Comparison of ENCODE assay signal across 1 cellular context in genomic region chr17:31900877-31901276, GRCh38.
TF ChIP-seq lines count a peak whose summit lies in the region.

No MANE protein-coding gene starts in this region.

TF ChIP-seq in K562, 482 proteins besides CTCF, POLR2A, EP300 and RAD21:
- TF ChIP-seq NCOA2 (IDR thresholded peaks at IDR 0.05; ENCODE audit: partially characterized antibody in 2 of 2) (peak in 1 of 2 experiments; percentile 93), TBL1XR1 (IDR thresholded peaks at IDR 0.05; ENCODE audit: low read length in 2 of 2) (no peak), POLR2H (tag; IDR thresholded peaks at IDR 0.05; ENCODE audit: low read depth) (no peak), SNAPC5 (CRISPR knock-in tag; IDR thresholded peaks at IDR 0.05) (no peak), RBM25 (IDR thresholded peaks at IDR 0.05; ENCODE audit: low read depth, low read length, severe bottlenecking) (peak; percentile 71), LARP7 (IDR thresholded peaks at IDR 0.05) (no peak), PTTG1 (tag; IDR thresholded peaks at IDR 0.05; ENCODE audit: low read depth) (no peak), ZNF146 (CRISPR knock-in tag; IDR thresholded peaks at IDR 0.05; ENCODE audit: unreplicated experiment) (peak; percentile 69), BCOR (IDR thresholded peaks at IDR 0.05) (peak; percentile 62), SMAD4 (CRISPR knock-in tag; conservative IDR thresholded peaks at IDR 0.05) (0 out of 2 replicates have a peak, but pooled peaks have one; percentile 14), DEAF1 (CRISPR knock-in tag; IDR thresholded peaks at IDR 0.05) (no peak), SIN3B (IDR thresholded peaks at IDR 0.05; ENCODE audit: low read depth) (no peak), ZFP1 (CRISPR knock-in tag; IDR thresholded peaks at IDR 0.05) (no peak), TEAD4 (IDR thresholded peaks at IDR 0.05; ENCODE audit: low read length) (0 out of 2 replicates have a peak, but pooled peaks have one; percentile 14), TEAD4 (CRISPR knock-in tag; IDR thresholded peaks at IDR 0.05; ENCODE audit: borderline replicate concordance) (no peak)
- TF ChIP-seq, protein P1, sequence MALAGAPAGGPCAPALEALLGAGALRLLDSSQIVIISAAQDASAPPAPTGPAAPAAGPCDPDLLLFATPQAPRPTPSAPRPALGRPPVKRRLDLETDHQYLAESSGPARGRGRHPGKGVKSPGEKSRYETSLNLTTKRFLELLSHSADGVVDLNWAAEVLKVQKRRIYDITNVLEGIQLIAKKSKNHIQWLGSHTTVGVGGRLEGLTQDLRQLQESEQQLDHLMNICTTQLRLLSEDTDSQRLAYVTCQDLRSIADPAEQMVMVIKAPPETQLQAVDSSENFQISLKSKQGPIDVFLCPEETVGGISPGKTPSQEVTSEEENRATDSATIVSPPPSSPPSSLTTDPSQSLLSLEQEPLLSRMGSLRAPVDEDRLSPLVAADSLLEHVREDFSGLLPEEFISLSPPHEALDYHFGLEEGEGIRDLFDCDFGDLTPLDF (CRISPR knock-in tag; IDR thresholded peaks at IDR 0.05) = no peak
